In the genomic region with DNA sequence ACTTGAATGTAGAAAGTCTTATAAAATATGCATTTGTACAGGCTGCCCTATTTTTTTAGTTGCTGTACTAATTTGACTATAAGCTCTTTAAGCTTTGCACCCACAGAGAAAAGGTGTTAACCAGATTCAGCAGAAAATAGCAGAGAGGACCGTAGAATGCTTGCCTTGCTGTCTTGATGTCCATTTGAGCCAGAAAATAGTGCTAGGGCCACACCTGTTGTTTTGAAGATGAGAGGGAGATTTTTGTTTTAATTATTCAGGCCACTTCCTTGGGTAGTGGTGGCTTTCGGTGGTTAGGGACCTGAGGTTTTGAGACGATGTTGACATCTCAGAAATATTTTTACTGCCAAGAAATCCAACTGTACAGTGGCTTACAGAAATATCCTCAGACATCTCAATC, we compare ENCODE assay signal across 17 cellular contexts.
DNase-seq lines count a peak whose midpoint lies in the region; ATAC-seq and TF ChIP-seq lines count a peak whose summit lies in the region.
"Had no signal": no experiment of that assay in that cellular context is flagged by ENCODE, and none has a peak within 500 bp of the region (broad histone marks: within the 10 kb centered on the region; RNA-seq: fewer than 3 reads in every experiment).

No MANE protein-coding gene starts in this region.

- H2AFZ ChIP-seq in SU-DHL-6 (ENCODE audit: low read depth, low read length, severe bottlenecking) = no peak overlapping the region
- H2AFZ ChIP-seq: GM23248, parathyroid adenoma had no signal

- no peak for TF ChIP-seq EP300 in tibial nerve (IDR thresholded peaks at IDR 0.05)

- H3K4me1 ChIP-seq in tibial nerve = no peaks in the 10 kb centered on the region
- H3K4me1 ChIP-seq: breast epithelium, parathyroid adenoma had no signal

- no peaks in the 10 kb centered on the region for H3K9me2 ChIP-seq in SU-DHL-6 (replicated peaks; ENCODE audit: insufficient read depth, low read length)

- H3K9me3 ChIP-seq in SU-DHL-6 (ENCODE audit: insufficient read depth, low read length) (no peaks in the 10 kb centered on the region), tibial nerve (no peaks in the 10 kb centered on the region)
- H3K9me3 ChIP-seq: breast epithelium had no signal

- no peak for TF ChIP-seq CTCF in SU-DHL-6 (IDR thresholded peaks at IDR 0.05; ENCODE audit: insufficient read depth, low read length, poor library complexity, severe bottlenecking)
- no peak for TF ChIP-seq CTCF in tibial nerve (IDR thresholded peaks at IDR 0.05)

- no peaks in the 10 kb centered on the region for H3K27me3 ChIP-seq in SU-DHL-6 (ENCODE audit: low read length)
- H3K27me3 ChIP-seq in tibial nerve = no peaks in the 10 kb centered on the region
- H3K27me3 ChIP-seq: breast epithelium had no signal

- no peaks in the 10 kb centered on the region for H3K79me2 ChIP-seq in SU-DHL-6 (ENCODE audit: insufficient read depth, low read length)
- H3K79me2 ChIP-seq: parathyroid adenoma had no signal

- WGBS in tibial nerve, 2 donors = 79 to 95% methylated on average over 3 of the region's 3 CpGs

- H3F3A ChIP-seq in SU-DHL-6 (ENCODE audit: insufficient read depth) = no peaks in the 10 kb centered on the region

- H3K36me3 ChIP-seq in SU-DHL-6 (ENCODE audit: low read length) (no peaks in the 10 kb centered on the region), tibial nerve (no peaks in the 10 kb centered on the region)
- H3K36me3 ChIP-seq: breast epithelium had no signal

- DNase-seq in midbrain (lab: John Stamatoyannopoulos, UW) (no peak), H4 (ENCODE audit: low spot score) (no peak), tibial nerve (ENCODE audit: low spot score in 2 of 2) (no peak)
- DNase-seq: activated CD4-positive, alpha-beta T cell treated with anti-CD3 and anti-CD28 coated beads, Interleukin-2, amount 10 ng/mL, durations not matched to agents 24 days and 14 days; activated naive CD8-positive, alpha-beta T cell treated with anti-CD3 and anti-CD28 coated beads for 36 hours; activated T-cell treated with anti-CD3 and anti-CD28 coated beads for 4 hours; GM23248; small intestine; stimulated activated naive CD8-positive, alpha-beta T cell treated with anti-CD3 and anti-CD28 coated beads, Interleukin-15, amount 100 ng/mL, for 72 hours had no signal

- no peak overlapping the region for H3K4me3 ChIP-seq in SU-DHL-6 (ENCODE audit: insufficient read depth, low read length, poor library complexity, severe bottlenecking)
- H3K4me3 ChIP-seq in tibial nerve = no peak overlapping the region
- H3K4me3 ChIP-seq: breast epithelium, GM23248 had no signal

- no peak for TF ChIP-seq POLR2A in tibial nerve (IDR thresholded peaks at IDR 0.05)

- ATAC-seq in GM18858 (IDR thresholded peaks at IDR 0.05; ENCODE audit: unreplicated experiment) (peak; percentile 72), GM21381 (IDR thresholded peaks at IDR 0.05; ENCODE audit: unreplicated experiment) (peak; percentile 81), HG03139 (IDR thresholded peaks at IDR 0.05; ENCODE audit: unreplicated experiment) (peak; percentile 84), HG03432 (IDR thresholded peaks at IDR 0.05; ENCODE audit: unreplicated experiment) (no peak)
- ATAC-seq: Right ventricle myocardium inferior; stimulated activated naive CD8-positive, alpha-beta T cell treated with anti-CD3 and anti-CD28 coated beads, Interleukin-15, amount 100 ng/mL, for 72 hours had no signal

- no peak overlapping the region for H3K9ac ChIP-seq in SU-DHL-6 (ENCODE audit: low read length)
- H3K9ac ChIP-seq: GM23248, parathyroid adenoma had no signal

- no peaks in the 10 kb centered on the region for H4K20me1 ChIP-seq in SU-DHL-6 (ENCODE audit: low read depth, low read length)

- H3K27ac ChIP-seq in SU-DHL-6 (ENCODE audit: low read depth, low read length) = peak overlapping the region; percentile 60
- H3K27ac ChIP-seq in tibial nerve = no peak overlapping the region
- H3K27ac ChIP-seq: breast epithelium, GM23248, parathyroid adenoma had no signal

- peak overlapping the region; percentile 27 for H3K4me2 ChIP-seq in SU-DHL-6 (ENCODE audit: low read depth, low read length, poor library complexity, severe bottlenecking)
